Comparison of ENCODE assay signal across 8 cellular contexts in the genomic region with DNA sequence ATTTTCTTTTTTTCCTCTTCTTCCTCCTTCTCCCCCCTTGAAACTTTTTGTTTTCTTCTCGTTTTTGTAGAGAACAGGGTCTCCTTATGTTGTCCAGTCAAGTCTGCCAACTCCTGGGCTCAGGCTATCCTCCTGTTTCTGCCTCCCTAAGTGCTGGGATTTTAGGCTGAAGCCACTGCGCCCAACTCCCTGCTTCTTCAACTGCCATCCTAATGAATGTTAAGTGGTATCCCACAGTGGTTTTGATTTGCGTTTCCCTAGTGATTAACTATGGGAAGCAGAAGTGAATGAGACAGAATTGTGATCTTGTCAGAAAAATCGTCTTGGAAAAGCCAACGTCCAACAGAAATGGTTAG. TPM values are rescaled to one million over a fixed set of nuclear protein-coding genes. Genes with fewer than 3 reads are reported as not detected.
DNase-seq lines count a peak whose midpoint lies in the region; ATAC-seq, FAIRE-seq and TF ChIP-seq lines count a peak whose summit lies in the region.

No MANE protein-coding gene starts in this region.

- peak overlapping the region; percentile 76 to 83 for H3K4me3 ChIP-seq in testis

- CTCF ChIA-PET in activated CD4-positive, alpha-beta T cell treated with anti-CD3 and anti-CD28 coated beads, Interleukin-2, amount 10 ng/mL, durations not matched to agents 7 days and 5 days (lab: Charles Lee), result interaction anchor here (0.6 to 0.9 kb wide), 2 partner anchors 29 to 46 kb away, joined by 3 to 5 read pairs; no protein-coding TSS in a partner anchor

- WGBS in testis, 2 donors, result 15 to 17% methylated on average over 5 of the region's 5 CpGs

- peaks cover 64% of the 10 kb centered on the region for H3K4me1 Mint-ChIP-seq in activated CD4-positive, alpha-beta T cell treated with anti-CD3 and anti-CD28 coated beads, Interleukin-2, amount 10 ng/mL, durations not matched to agents 7 days and 5 days
- peaks cover 60% of the 10 kb centered on the region for H3K4me1 Mint-ChIP-seq in activated naive CD8-positive, alpha-beta T cell (ENCODE audit: low read depth)

- H3K27ac Mint-ChIP-seq in activated CD4-positive, alpha-beta T cell treated with anti-CD3 and anti-CD28 coated beads, Interleukin-2, amount 10 ng/mL, durations not matched to agents 7 days and 5 days, result peak overlapping the region; percentile 92
- H3K27ac Mint-ChIP-seq in activated naive CD8-positive, alpha-beta T cell, result peak overlapping the region; percentile 79

- FAIRE-seq in urothelium cell line (lab: Jason Lieb, UNC), result no peak

- peaks cover 16% of the 10 kb centered on the region for H3K4me1 ChIP-seq in testis

- H3K27me3 Mint-ChIP-seq in activated CD4-positive, alpha-beta T cell treated with anti-CD3 and anti-CD28 coated beads, Interleukin-2, amount 10 ng/mL, durations not matched to agents 7 days and 5 days, result no peaks in the 10 kb centered on the region
- H3K27me3 Mint-ChIP-seq in activated naive CD8-positive, alpha-beta T cell, result no peaks in the 10 kb centered on the region

- H3K27ac ChIP-seq in testis, result peak overlapping the region; percentile 61 to 89

- H3K9me3 ChIP-seq in testis, result no peaks in the 10 kb centered on the region

- no peak for TF ChIP-seq POLR2A in testis (IDR thresholded peaks at IDR 0.05)

- no peak for DNase-seq in activated CD4-positive, alpha-beta T cell treated with anti-CD3 and anti-CD28 coated beads, Interleukin-2, amount 10 ng/mL, durations not matched to agents 7 days and 5 days
- DNase-seq in activated CD4-positive, alpha-beta T cell treated with anti-CD3 and anti-CD28 coated beads, Interleukin-2, amount 50 U/mL, for 4 hours, result no peak
- DNase-seq in left lobe of liver (ENCODE audit: low spot score) (no peak), testis (no peak), urothelium cell line (ENCODE audit: low spot score) (no peak), DMS153 treated with DMSO at 0.1 percent for 48 hours (lab: John Stamatoyannopoulos, UW; ENCODE audit: unreplicated experiment) (no peak), mucosa of gallbladder (ENCODE audit: low spot score) (no peak)

- no peaks in the 10 kb centered on the region for H3K36me3 ChIP-seq in testis (ENCODE audit: low read depth, missing control alignments)

- no peaks in the 10 kb centered on the region for H3K27me3 ChIP-seq in testis

- peaks cover 5% of the 10 kb centered on the region for H3K9me3 Mint-ChIP-seq in activated CD4-positive, alpha-beta T cell treated with anti-CD3 and anti-CD28 coated beads, Interleukin-2, amount 10 ng/mL, durations not matched to agents 7 days and 5 days
- H3K9me3 Mint-ChIP-seq in activated naive CD8-positive, alpha-beta T cell (ENCODE audit: low read depth), result no peaks in the 10 kb centered on the region

- intact Hi-C loops in testis (cut with DNase I; ENCODE audit: low total_unique reads), result no loop called here

- peaks cover 31% of the 10 kb centered on the region for H3K36me3 Mint-ChIP-seq in activated CD4-positive, alpha-beta T cell treated with anti-CD3 and anti-CD28 coated beads, Interleukin-2, amount 10 ng/mL, durations not matched to agents 7 days and 5 days (ENCODE audit: low read depth)
- no peaks in the 10 kb centered on the region for H3K36me3 Mint-ChIP-seq in activated naive CD8-positive, alpha-beta T cell

- peak overlapping the region; percentile 89 for H3K4me3 Mint-ChIP-seq in activated CD4-positive, alpha-beta T cell treated with anti-CD3 and anti-CD28 coated beads, Interleukin-2, amount 10 ng/mL, durations not matched to agents 7 days and 5 days
- H3K4me3 Mint-ChIP-seq in activated naive CD8-positive, alpha-beta T cell, result peak overlapping the region; percentile 84

- no peak for TF ChIP-seq CTCF in testis (IDR thresholded peaks at IDR 0.05)

- peak; percentile 2 for ATAC-seq in left lobe of liver

- POLR2A ChIA-PET in activated CD4-positive, alpha-beta T cell treated with anti-CD3 and anti-CD28 coated beads, Interleukin-2, amount 10 ng/mL, durations not matched to agents 7 days and 5 days (lab: Charles Lee), result no interaction called here

RNA-seq across cellular contexts. Expression of gene ADD1, which starts 1.0 kb away (rescaled TPM):
- 100 to 1,000 TPM; 264 to 266 TPM for total RNA-seq in activated CD4-positive, alpha-beta T cell treated with anti-CD3 and anti-CD28 coated beads, Interleukin-2, amount 10 ng/mL, durations not matched to agents 7 days and 5 days
- 113 TPM for total RNA-seq in left lobe of liver
- 100 to 1,000 TPM; 318 to 355 TPM for total RNA-seq in testis
- polyA plus RNA-seq in testis (ENCODE audit: insufficient read depth, low read depth, low replicate concordance), result 233 TPM
- total RNA-seq in mucosa of gallbladder, result 346 TPM

RNA-seq across cellular contexts. Expression of gene SH3BP2, which starts 49.8 kb away (rescaled TPM):
- total RNA-seq in activated CD4-positive, alpha-beta T cell treated with anti-CD3 and anti-CD28 coated beads, Interleukin-2, amount 10 ng/mL, durations not matched to agents 7 days and 5 days, result 10 to 100 TPM; 69.3 to 78.2 TPM
- 59.8 TPM for total RNA-seq in left lobe of liver
- total RNA-seq in testis, result 10 to 100 TPM; 45.0 to 47.3 TPM
- polyA plus RNA-seq in testis (ENCODE audit: insufficient read depth, low read depth, low replicate concordance), result 26.6 TPM
- 62.1 TPM for total RNA-seq in mucosa of gallbladder
